In the genomic region with DNA sequence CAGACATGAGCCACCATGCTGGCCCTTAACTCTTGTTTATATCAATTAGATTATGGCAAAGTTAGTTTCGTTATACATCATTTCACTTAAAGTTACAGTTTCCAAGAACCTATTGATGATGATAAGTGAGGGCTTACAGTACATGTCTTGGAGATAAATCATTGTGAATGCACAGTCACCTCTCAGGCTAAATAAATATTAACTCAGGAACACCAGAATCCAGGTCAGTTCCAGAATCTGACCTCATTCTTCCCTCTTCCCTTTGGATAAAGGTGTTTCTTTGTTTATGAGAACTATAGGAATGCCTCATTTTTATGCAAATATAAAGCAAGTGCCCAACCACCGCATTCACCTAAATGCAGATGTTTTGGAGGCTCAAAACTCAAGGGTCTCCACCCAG, we compare ENCODE assay signal across 32 cellular contexts. TPM values are rescaled to one million over a fixed set of nuclear protein-coding genes. Genes with fewer than 3 reads are reported as not detected.
"Had no signal": no experiment of that assay in that cellular context is flagged by ENCODE, and none has a peak within 500 bp of the region (broad histone marks: within the 10 kb centered on the region; RNA-seq: fewer than 3 reads in every experiment).

No MANE protein-coding gene starts in this region.

- H3K27ac Mint-ChIP-seq: activated CD4-positive, alpha-beta T cell treated with anti-CD3 and anti-CD28 coated beads, Interleukin-2, amount 10 ng/mL, durations not matched to agents 24 days and 14 days; activated CD8-positive, alpha-beta T cell treated with anti-CD3 and anti-CD28 coated beads for 36 hours; activated naive CD4-positive, alpha-beta T cell treated with anti-CD3 and anti-CD28 coated beads for 36 hours; activated naive CD4-positive, alpha-beta T cell treated with anti-CD3 and anti-CD28 coated beads, Interleukin-2, amount 50 U/mL, for 72 hours; activated T-cell treated with anti-CD3 and anti-CD28 coated beads, Interleukin-2, amount 50 U/mL, for 24 hours; activated T-helper 2 cell treated with anti-CD3 and anti-CD28 coated beads, Interferon-gamma antibody, Interleukin-2, Interleukin-4, amounts not matched to agents 10 μg/mL and 5 μg/mL and 100 μg/mL, durations not matched to agents 14 hours and 24 hours and 36 hours; T-helper 1 cell treated with Interleukin-12 subunit alpha and Interleukin-12 subunit beta and Interleukin-4 antibody, amounts not matched to agents 30 μg/mL and 1 μg/mL, for 36 hours; T-helper 2 cell treated with Interferon-gamma antibody and Interleukin-4, amounts not matched to agents 5 μg/mL and 100 μg/mL, for 36 hours had no signal

- H3K27me3 ChIP-seq: adrenal gland, body of pancreas, Peyer's patch had no signal

- H3K4me1 ChIP-seq: adrenal gland, body of pancreas, Peyer's patch, SJSA1 had no signal

- H3K4me2 ChIP-seq: SK-N-SH had no signal

- H3K36me3 ChIP-seq: adrenal gland, Peyer's patch, SJSA1 had no signal

- H3K4me3 Mint-ChIP-seq: activated CD4-positive, alpha-beta T cell treated with anti-CD3 and anti-CD28 coated beads, Interleukin-2, amount 10 ng/mL, durations not matched to agents 24 days and 14 days; activated CD8-positive, alpha-beta T cell treated with anti-CD3 and anti-CD28 coated beads for 36 hours; activated naive CD4-positive, alpha-beta T cell treated with anti-CD3 and anti-CD28 coated beads for 36 hours; activated T-cell treated with anti-CD3 and anti-CD28 coated beads, Interleukin-2, amount 50 U/mL, for 24 hours; T-helper 1 cell treated with Interleukin-12 subunit alpha and Interleukin-12 subunit beta and Interleukin-4 antibody, amounts not matched to agents 30 μg/mL and 1 μg/mL, for 36 hours; T-helper 2 cell treated with Interferon-gamma antibody and Interleukin-4, amounts not matched to agents 5 μg/mL and 100 μg/mL, for 36 hours had no signal

- H3K9me2 ChIP-seq: SK-N-SH had no signal

- H3K4me1 Mint-ChIP-seq: activated CD4-positive, alpha-beta T cell treated with anti-CD3 and anti-CD28 coated beads, Interleukin-2, amount 10 ng/mL, durations not matched to agents 24 days and 14 days had no signal

- H3K4me3 ChIP-seq: adrenal gland, body of pancreas, Peyer's patch, SJSA1 had no signal

- ATAC-seq: activated CD8-positive, alpha-beta T cell treated with anti-CD3 and anti-CD28 coated beads for 36 hours; activated naive CD4-positive, alpha-beta T cell treated with anti-CD3 and anti-CD28 coated beads, Interleukin-2, amount 50 U/mL, for 72 hours; body of pancreas; PC-3 had no signal

- H3K27ac ChIP-seq: adrenal gland, body of pancreas, Peyer's patch, SJSA1 had no signal

- DNase-seq: activated CD4-positive, alpha-beta T cell treated with anti-CD3 and anti-CD28 coated beads, Interleukin-2, amount 10 ng/mL, durations not matched to agents 24 days and 14 days; activated CD4-positive, alpha-beta T cell treated with anti-CD3 and anti-CD28 coated beads, Interleukin-2, amount 50 U/mL, for 4 hours; activated CD8-positive, alpha-beta T cell treated with anti-CD3 and anti-CD28 coated beads for 36 hours; activated gamma-delta T cell; activated naive CD4-positive, alpha-beta T cell treated with anti-CD3 and anti-CD28 coated beads for 36 hours; activated T-cell treated with anti-CD3 and anti-CD28 coated beads, Interleukin-2, amount 50 U/mL, for 24 hours; adrenal gland; body of pancreas; caudate nucleus; cerebellar nuclear complex; Kasumi-1; MM.1S; MV-4-11; NCI-H1092; NCI-H1436 treated with DMSO at 0.1 percent for 48 hours; NCI-H187; NCI-H2081; NCI-H345; NCI-H524 treated with DMSO at 0.1 percent for 48 hours; NCI-H748 treated with DMSO at 0.1 percent for 48 hours; NK-92 treated with Interleukin-12 subunit alpha and Interleukin-12 subunit beta, amount 100 ng/mL, for 24 hours; PC-3; Peyer's patch; RPMI8226; SHP77 treated with DMSO at 0.1 percent for 48 hours; SK-N-SH had no signal

RNA-seq across cellular contexts. Expression of gene CRYM, which starts 48.4 kb away (rescaled TPM):
- total RNA-seq: activated CD4-positive, alpha-beta T cell treated with anti-CD3 and anti-CD28 coated beads, Interleukin-2, amount 10 ng/mL, durations not matched to agents 24 days and 14 days; activated CD8-positive, alpha-beta T cell treated with anti-CD3 and anti-CD28 coated beads for 36 hours; activated naive CD4-positive, alpha-beta T cell treated with anti-CD3 and anti-CD28 coated beads for 36 hours; activated naive CD4-positive, alpha-beta T cell treated with anti-CD3 and anti-CD28 coated beads, Interleukin-2, amount 50 U/mL, for 72 hours; activated T-helper 2 cell treated with anti-CD3 and anti-CD28 coated beads, Interferon-gamma antibody, Interleukin-2, Interleukin-4, amounts not matched to agents 10 μg/mL and 5 μg/mL and 100 μg/mL, durations not matched to agents 14 hours and 24 hours and 36 hours; NCI-H460; PC-3; SJSA1 had no signal
